In genomic region chr17:78717431-78717980, GRCh38 we compare ENCODE assay signal across 8 cellular contexts.
DNase-seq lines count a peak whose midpoint lies in the region; ATAC-seq and TF ChIP-seq lines count a peak whose summit lies in the region.

No MANE protein-coding gene starts in this region.

- H3K4me3 Mint-ChIP-seq in CD4-positive, CD25-positive, alpha-beta regulatory T cell = peak overlapping the region; percentile 62 to 83 (median 78)
- peak overlapping the region; percentile 61 for H3K4me3 Mint-ChIP-seq in activated CD8-positive, alpha-beta T cell treated with anti-CD3 and anti-CD28 coated beads for 36 hours

- no peak for ATAC-seq in CD4-positive, CD25-positive, alpha-beta regulatory T cell (ENCODE audit: low read depth in 2 of 2)
- ATAC-seq in activated CD8-positive, alpha-beta T cell treated with anti-CD3 and anti-CD28 coated beads for 36 hours = no peak
- ATAC-seq in GM21786 (IDR thresholded peaks at IDR 0.05; ENCODE audit: unreplicated experiment) = no peak
- ATAC-seq in GM18868 (IDR thresholded peaks at IDR 0.05; ENCODE audit: unreplicated experiment) = no peak

- H3K27ac Mint-ChIP-seq in CD4-positive, CD25-positive, alpha-beta regulatory T cell = peak overlapping the region; percentile 70 to 89 (median 86)
- peak overlapping the region; percentile 89 for H3K27ac Mint-ChIP-seq in activated CD8-positive, alpha-beta T cell treated with anti-CD3 and anti-CD28 coated beads for 36 hours

- no peak for TF ChIP-seq CTCF in activated CD8-positive, alpha-beta T cell treated with anti-CD3 and anti-CD28 coated beads for 36 hours (IDR thresholded peaks at IDR 0.05)

- peaks cover 8% of the 10 kb centered on the region for H3K36me3 Mint-ChIP-seq in CD4-positive, CD25-positive, alpha-beta regulatory T cell
- peaks cover 5% of the 10 kb centered on the region for H3K36me3 Mint-ChIP-seq in activated CD8-positive, alpha-beta T cell treated with anti-CD3 and anti-CD28 coated beads for 36 hours (ENCODE audit: low read depth)

- peak overlapping the region; percentile 69 for H3K27ac ChIP-seq in CD4-positive, CD25-positive, alpha-beta regulatory T cell (ENCODE audit: insufficient read depth, low read length, poor library complexity, severe bottlenecking)

- POLR2A ChIA-PET in activated CD8-positive, alpha-beta T cell treated with anti-CD3 and anti-CD28 coated beads for 36 hours (lab: Charles Lee) = interaction anchor here (0.6 to 4.8 kb wide), 8 partner anchors 8 to 37 kb away, joined by 3 to 27 read pairs (median 4); no protein-coding TSS in a partner anchor

- no peaks in the 10 kb centered on the region for H3K27me3 Mint-ChIP-seq in CD4-positive, CD25-positive, alpha-beta regulatory T cell
- H3K27me3 Mint-ChIP-seq in activated CD8-positive, alpha-beta T cell treated with anti-CD3 and anti-CD28 coated beads for 36 hours = no peaks in the 10 kb centered on the region

- no peaks in the 10 kb centered on the region for H3K27me3 ChIP-seq in CD4-positive, CD25-positive, alpha-beta regulatory T cell (ENCODE audit: control insufficient read depth, insufficient read depth, low read length)

- no peaks in the 10 kb centered on the region for H3K9me3 Mint-ChIP-seq in CD4-positive, CD25-positive, alpha-beta regulatory T cell
- no peaks in the 10 kb centered on the region for H3K9me3 Mint-ChIP-seq in activated CD8-positive, alpha-beta T cell treated with anti-CD3 and anti-CD28 coated beads for 36 hours

- H3K9me3 ChIP-seq in CD4-positive, CD25-positive, alpha-beta regulatory T cell (ENCODE audit: control insufficient read depth in 2 of 2, low read length in 2 of 2) = no peaks in the 10 kb centered on the region

- peaks cover 6% of the 10 kb centered on the region for H3K36me3 ChIP-seq in CD4-positive, CD25-positive, alpha-beta regulatory T cell (ENCODE audit: control insufficient read depth, insufficient read depth, low read length)

- H3K4me3 ChIP-seq in CD4-positive, CD25-positive, alpha-beta regulatory T cell (ENCODE audit: low read depth, low read length) = peak overlapping the region; percentile 51
- peak overlapping the region; percentile 43 for H3K4me3 ChIP-seq in Jurkat, Clone E6-1 (ENCODE audit: low read length)

- intact Hi-C loops in activated CD8-positive, alpha-beta T cell treated with anti-CD3 and anti-CD28 coated beads for 36 hours (cut with micrococcal nuclease) = no loop called here
- intact Hi-C loops in head of caudate nucleus (cut with DNase I) = loop anchor here (5.0 kb wide), 1 partner anchor 65 kb away; the partner anchor contains the start of gene CYTH1

- no peak for DNase-seq in CD4-positive, CD25-positive, alpha-beta regulatory T cell
- DNase-seq in Jurkat, Clone E6-1 (ENCODE audit: low read depth, low spot score) = no peak
- DNase-seq in activated CD8-positive, alpha-beta T cell treated with anti-CD3 and anti-CD28 coated beads for 36 hours = no peak
- DNase-seq in head of caudate nucleus (peak; percentile 47 to 93 (median 80)), putamen (ENCODE audit: low spot score) (peak; percentile 95)
- no peak for DNase-seq in effector CD4-positive, alpha-beta T cell

- H3K4me1 ChIP-seq in CD4-positive, CD25-positive, alpha-beta regulatory T cell (ENCODE audit: control insufficient read depth, insufficient read depth, low read length, poor library complexity, severe bottlenecking) = peaks cover 91% of the 10 kb centered on the region

- H3K4me1 Mint-ChIP-seq in CD4-positive, CD25-positive, alpha-beta regulatory T cell = peaks cover 36 to 90% (median 80%) of the 10 kb centered on the region in 4 donors
- peaks cover 90% of the 10 kb centered on the region for H3K4me1 Mint-ChIP-seq in activated CD8-positive, alpha-beta T cell treated with anti-CD3 and anti-CD28 coated beads for 36 hours (ENCODE audit: low read depth)

- CTCF ChIA-PET in activated CD8-positive, alpha-beta T cell treated with anti-CD3 and anti-CD28 coated beads for 36 hours (lab: Charles Lee) = interaction anchor here (0.7 to 3.1 kb wide), 6 partner anchors 9 to 28 kb away, joined by 3 to 16 read pairs (median 4); no protein-coding TSS in a partner anchor

Comparison
In these comparisons a context has a peak if more than half of its experiments do, and no peak if none do; other contexts are left out.
1. DNase-seq: peak in head of caudate nucleus (42 of 42) and putamen (single experiment); none in CD4-positive, CD25-positive, alpha-beta regulatory T cell (0 of 3), Jurkat, Clone E6-1 (single experiment), activated CD8-positive, alpha-beta T cell treated with anti-CD3 and anti-CD28 coated beads for 36 hours (single experiment) and effector CD4-positive, alpha-beta T cell (single experiment).